ENCODE assay signal across 2 cellular contexts in the genomic region with DNA sequence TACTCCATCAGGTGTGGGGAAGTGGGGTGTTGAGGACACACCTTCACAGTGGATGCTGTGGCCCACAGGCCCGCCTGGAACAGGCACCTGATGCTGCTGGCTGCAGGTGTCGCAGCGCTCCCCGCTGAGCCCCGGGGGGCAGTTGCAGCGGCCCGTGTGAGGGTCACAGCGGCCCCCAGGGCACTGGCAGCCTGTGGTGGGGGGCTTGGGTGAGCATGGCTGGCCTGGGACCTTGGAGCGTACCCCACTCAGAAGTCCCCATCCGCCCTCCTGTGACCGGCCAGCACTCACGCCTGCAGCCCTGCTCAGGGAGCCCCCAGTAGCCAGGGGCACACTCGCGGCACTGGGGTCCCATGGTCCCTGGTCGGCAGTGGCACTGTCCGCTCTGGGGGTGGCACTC.
A peak's percentile ranks its signal among the peaks of the same experiment; 100 is the strongest.
TF ChIP-seq lines count a peak whose summit lies in the region.

No MANE protein-coding gene starts in this region.

TF ChIP-seq in HepG2, 621 proteins besides CTCF, POLR2A, EP300 and RAD21:
- TF ChIP-seq PCBP1 (IDR thresholded peaks at IDR 0.05; ENCODE audit: borderline replicate concordance, low read depth, low read length), result peak; percentile 47; the same call in 1 of the 2 replicates
- no peak for TF ChIP-seq ZNF24 (IDR thresholded peaks at IDR 0.05)
- peak; percentile 53; the same call in 1 of the 2 replicates for TF ChIP-seq MTA1 (CRISPR knock-in tag; IDR thresholded peaks at IDR 0.05; ENCODE audit: borderline replicate concordance)
- TF ChIP-seq RBM39 (IDR thresholded peaks at IDR 0.05; ENCODE audit: low read depth, low read length, poor library complexity, severe bottlenecking), result peak; percentile 17
- TF ChIP-seq RBM22 (optimal IDR thresholded peaks at IDR 0.05; ENCODE audit: low read length), result peak; percentile 63
- no peak for TF ChIP-seq SP1 (IDR thresholded peaks at IDR 0.05)
- 0 out of 2 replicates have a peak, but pooled peaks have one; percentile 7 for TF ChIP-seq SP1 (CRISPR knock-in tag; IDR thresholded peaks at IDR 0.05)
- peak in 1 of 2 experiments; percentile 15; a peak in 1 of 4 replicates for TF ChIP-seq KLF16 (CRISPR knock-in tag; IDR thresholded peaks at IDR 0.05)
- TF ChIP-seq, protein P1, sequence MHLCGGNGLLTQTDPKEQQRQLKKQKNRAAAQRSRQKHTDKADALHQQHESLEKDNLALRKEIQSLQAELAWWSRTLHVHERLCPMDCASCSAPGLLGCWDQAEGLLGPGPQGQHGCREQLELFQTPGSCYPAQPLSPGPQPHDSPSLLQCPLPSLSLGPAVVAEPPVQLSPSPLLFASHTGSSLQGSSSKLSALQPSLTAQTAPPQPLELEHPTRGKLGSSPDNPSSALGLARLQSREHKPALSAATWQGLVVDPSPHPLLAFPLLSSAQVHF (CRISPR knock-in tag; IDR thresholded peaks at IDR 0.05), result no peak
- peak; percentile 74; the same call in 1 of the 2 replicates for TF ChIP-seq ZNF225 (CRISPR knock-in tag; IDR thresholded peaks at IDR 0.05)
- TF ChIP-seq, protein P2, sequence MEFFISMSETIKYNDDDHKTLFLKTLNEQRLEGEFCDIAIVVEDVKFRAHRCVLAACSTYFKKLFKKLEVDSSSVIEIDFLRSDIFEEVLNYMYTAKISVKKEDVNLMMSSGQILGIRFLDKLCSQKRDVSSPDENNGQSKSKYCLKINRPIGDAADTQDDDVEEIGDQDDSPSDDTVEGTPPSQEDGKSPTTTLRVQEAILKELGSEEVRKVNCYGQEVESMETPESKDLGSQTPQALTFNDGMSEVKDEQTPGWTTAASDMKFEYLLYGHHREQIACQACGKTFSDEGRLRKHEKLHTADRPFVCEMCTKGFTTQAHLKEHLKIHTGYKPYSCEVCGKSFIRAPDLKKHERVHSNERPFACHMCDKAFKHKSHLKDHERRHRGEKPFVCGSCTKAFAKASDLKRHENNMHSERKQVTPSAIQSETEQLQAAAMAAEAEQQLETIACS (CRISPR knock-in tag; IDR thresholded peaks at IDR 0.05), result no peak
- no peak for TF ChIP-seq ZNF350 (CRISPR knock-in tag; IDR thresholded peaks at IDR 0.05; ENCODE audit: borderline replicate concordance, low read depth)
- TF ChIP-seq, protein P3, sequence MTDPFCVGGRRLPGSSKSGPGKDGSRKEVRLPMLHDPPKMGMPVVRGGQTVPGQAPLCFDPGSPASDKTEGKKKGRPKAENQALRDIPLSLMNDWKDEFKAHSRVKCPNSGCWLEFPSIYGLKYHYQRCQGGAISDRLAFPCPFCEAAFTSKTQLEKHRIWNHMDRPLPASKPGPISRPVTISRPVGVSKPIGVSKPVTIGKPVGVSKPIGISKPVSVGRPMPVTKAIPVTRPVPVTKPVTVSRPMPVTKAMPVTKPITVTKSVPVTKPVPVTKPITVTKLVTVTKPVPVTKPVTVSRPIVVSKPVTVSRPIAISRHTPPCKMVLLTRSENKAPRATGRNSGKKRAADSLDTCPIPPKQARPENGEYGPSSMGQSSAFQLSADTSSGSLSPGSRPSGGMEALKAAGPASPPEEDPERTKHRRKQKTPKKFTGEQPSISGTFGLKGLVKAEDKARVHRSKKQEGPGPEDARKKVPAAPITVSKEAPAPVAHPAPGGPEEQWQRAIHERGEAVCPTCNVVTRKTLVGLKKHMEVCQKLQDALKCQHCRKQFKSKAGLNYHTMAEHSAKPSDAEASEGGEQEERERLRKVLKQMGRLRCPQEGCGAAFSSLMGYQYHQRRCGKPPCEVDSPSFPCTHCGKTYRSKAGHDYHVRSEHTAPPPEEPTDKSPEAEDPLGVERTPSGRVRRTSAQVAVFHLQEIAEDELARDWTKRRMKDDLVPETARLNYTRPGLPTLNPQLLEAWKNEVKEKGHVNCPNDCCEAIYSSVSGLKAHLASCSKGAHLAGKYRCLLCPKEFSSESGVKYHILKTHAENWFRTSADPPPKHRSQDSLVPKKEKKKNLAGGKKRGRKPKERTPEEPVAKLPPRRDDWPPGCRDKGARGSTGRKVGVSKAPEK (CRISPR knock-in tag; IDR thresholded peaks at IDR 0.05; ENCODE audit: borderline replicate concordance), result no peak
TF ChIP-seq in HepG2: peak in this region for 7.

TF ChIP-seq in K562, 482 proteins besides CTCF, POLR2A, EP300 and RAD21:
- TF ChIP-seq ZNF57 (CRISPR knock-in tag; IDR thresholded peaks at IDR 0.05) (no peak), MAZ (CRISPR knock-in tag; conservative IDR thresholded peaks at IDR 0.05 in 1 of 2, IDR thresholded peaks at IDR 0.05 in 1 of 2) (0 out of 4 replicates have a peak, but pooled peaks of 1 of the 2 experiments have one; percentile 1), PCBP1 (IDR thresholded peaks at IDR 0.05; ENCODE audit: low read depth, low read length, poor library complexity, severe bottlenecking) (peak; percentile 28), POLR2G (IDR thresholded peaks at IDR 0.05; ENCODE audit: low read depth, low read length) (0 out of 2 replicates have a peak, but pooled peaks have one; percentile 3), U2AF2 (optimal IDR thresholded peaks at IDR 0.05; ENCODE audit: low read depth, low read length) (no peak), TAF9B (IDR thresholded peaks at IDR 0.05; ENCODE audit: partially characterized antibody) (no peak)
